Comparison of ENCODE assay signal across 18 cellular contexts in the genomic region with DNA sequence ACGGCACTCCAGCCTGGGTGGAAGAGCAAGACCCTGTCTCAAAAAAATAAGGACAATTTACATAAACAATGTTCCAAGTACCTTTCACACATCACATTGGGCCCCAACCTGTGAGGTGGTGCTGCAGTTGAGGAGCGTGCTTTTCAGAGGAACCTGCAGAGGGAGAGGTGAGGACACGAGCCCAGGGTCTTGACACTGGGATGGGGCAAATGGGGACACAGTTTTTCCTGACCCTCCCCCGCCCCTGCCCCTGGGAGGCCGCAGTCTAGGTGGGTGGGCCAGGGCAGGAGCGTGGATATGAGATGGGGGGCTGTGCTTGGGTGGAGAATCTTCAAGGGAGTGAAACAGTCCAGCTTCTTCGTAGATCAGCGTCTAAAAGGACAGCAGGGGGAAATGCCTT.
DNase-seq lines count a peak whose midpoint lies in the region; ATAC-seq and TF ChIP-seq lines count a peak whose summit lies in the region.
"Had no signal": no experiment of that assay in that cellular context is flagged by ENCODE, and none has a peak within 500 bp of the region (broad histone marks: within the 10 kb centered on the region; RNA-seq: fewer than 3 reads in every experiment).

No MANE protein-coding gene starts in this region.

- H3K27me3 ChIP-seq in BLaER1 (no peaks in the 10 kb centered on the region), endodermal cell (ENCODE audit: control insufficient read depth, insufficient read depth, low read length, poor library complexity, severe bottlenecking) (no peaks in the 10 kb centered on the region), vagina (no peaks in the 10 kb centered on the region)
- H3K27me3 ChIP-seq: BLaER1 treated with 17β-estradiol and CSF1 and Interleukin-3, amounts not matched to agents 10 nM and 100 nM had no signal

- no peaks in the 10 kb centered on the region for H3K9me3 Mint-ChIP-seq in endodermal cell
- no peaks in the 10 kb centered on the region for H3K9me3 Mint-ChIP-seq in nephron progenitor cell
- H3K9me3 Mint-ChIP-seq: CD8-positive, alpha-beta T cell had no signal

- H3K36me3 Mint-ChIP-seq in endodermal cell (ENCODE audit: low read depth) (no peaks in the 10 kb centered on the region), nephron progenitor cell (ENCODE audit: low read depth) (peaks cover 28% of the 10 kb centered on the region)

- peak overlapping the region; percentile 79 for H3K27ac ChIP-seq in BLaER1
- H3K27ac ChIP-seq in VCaP, result peak overlapping the region; percentile 95
- no peak overlapping the region for H3K27ac ChIP-seq in endodermal cell (ENCODE audit: low read depth, low read length)
- no peak overlapping the region for H3K27ac ChIP-seq in vagina
- H3K27ac ChIP-seq: 22Rv1, A549, HL-60 had no signal

- peak overlapping the region; percentile 90 for H3K4me2 ChIP-seq in BLaER1
- H3K4me2 ChIP-seq: A549 had no signal

- H3K4me3 ChIP-seq in BLaER1 (no peak overlapping the region), endodermal cell (ENCODE audit: low read length) (no peak overlapping the region), vagina (no peak overlapping the region)
- H3K4me3 ChIP-seq: A549; BLaER1 treated with 17β-estradiol and CSF1 and Interleukin-3, amounts not matched to agents 10 nM and 100 nM; GM12878 had no signal

- WGBS in endodermal cell (ENCODE audit: insufficient coverage in 1 of 2, insufficient read length in 1 of 2), 2 experiments, result 88 to 92% methylated on average over 2 to 7 of the region's 8 CpGs

- ATAC-seq in HG02678 (IDR thresholded peaks at IDR 0.05; ENCODE audit: unreplicated experiment), result no peak
- ATAC-seq: CD8-positive, alpha-beta T cell had no signal

- H3K27ac Mint-ChIP-seq in endodermal cell (no peak overlapping the region), nephron progenitor cell (peak overlapping the region; percentile 32)
- H3K27ac Mint-ChIP-seq: CD8-positive, alpha-beta T cell had no signal

- TF ChIP-seq CTCF in VCaP (conservative IDR thresholded peaks at IDR 0.05), result no peak
- TF ChIP-seq CTCF in endodermal cell (conservative IDR thresholded peaks at IDR 0.05), result no peak
- TF ChIP-seq CTCF in nephron progenitor cell (IDR thresholded peaks at IDR 0.05), result no peak
- TF ChIP-seq CTCF in vagina (IDR thresholded peaks at IDR 0.05), result no peak

- H3K9me3 ChIP-seq in BLaER1 (peaks cover 3% of the 10 kb centered on the region; the same call in 1 of the 2 replicates), endodermal cell (ENCODE audit: control insufficient read depth, low read length) (peaks cover 3% of the 10 kb centered on the region), vagina (no peaks in the 10 kb centered on the region)
- H3K9me3 ChIP-seq: A549 had no signal

- DNase-seq in endodermal cell, result peak; percentile 59
- DNase-seq in nephron progenitor cell, result no peak
- no peak for DNase-seq in vagina (ENCODE audit: extremely low spot score in 2 of 2)
- DNase-seq in Ammon's horn (ENCODE audit: low spot score), result no peak
- no peak for DNase-seq in NCI-H1694 treated with DMSO at 0.1 percent for 48 hours (lab: John Stamatoyannopoulos, UW)
- DNase-seq: AML-193; Calu3; CD8-positive, alpha-beta T cell; DMS79 treated with DMSO at 0.1 percent for 48 hours; GF-D8 had no signal

- H3K4me1 ChIP-seq in BLaER1 (peaks cover 93% of the 10 kb centered on the region), endodermal cell (ENCODE audit: control insufficient read depth, insufficient read depth, low read length) (no peaks in the 10 kb centered on the region), vagina (peaks cover 9% of the 10 kb centered on the region)
- H3K4me1 ChIP-seq: A549 had no signal

- H3K36me3 ChIP-seq in BLaER1 (peaks cover 16% of the 10 kb centered on the region), endodermal cell (ENCODE audit: control insufficient read depth, insufficient read depth, low read length) (no peaks in the 10 kb centered on the region), vagina (no peaks in the 10 kb centered on the region)

- H3K9ac ChIP-seq in BLaER1, result no peak overlapping the region
- no peak overlapping the region for H3K9ac ChIP-seq in endodermal cell (ENCODE audit: extremely low read depth, low read length, poor library complexity, severe bottlenecking)

- no peaks in the 10 kb centered on the region for H4K20me1 ChIP-seq in BLaER1

- no peak for TF ChIP-seq POLR2A in vagina (IDR thresholded peaks at IDR 0.05)

- intact Hi-C loops in vagina (cut with DNase I), result loop anchor here (5.0 to 10.0 kb wide), 2 partner anchors 246 to 1454 kb away; no protein-coding TSS in a partner anchor

- peaks cover 2% of the 10 kb centered on the region for H3K4me1 Mint-ChIP-seq in endodermal cell
- peaks cover 38% of the 10 kb centered on the region for H3K4me1 Mint-ChIP-seq in nephron progenitor cell

- H3K4me3 Mint-ChIP-seq in endodermal cell, result no peak overlapping the region
- no peak overlapping the region for H3K4me3 Mint-ChIP-seq in nephron progenitor cell
- H3K4me3 Mint-ChIP-seq: CD8-positive, alpha-beta T cell had no signal

- H3K27me3 Mint-ChIP-seq in endodermal cell (ENCODE audit: insufficient read depth), result no peaks in the 10 kb centered on the region
- peaks cover 7% of the 10 kb centered on the region for H3K27me3 Mint-ChIP-seq in nephron progenitor cell (ENCODE audit: low read depth, poor library complexity)

Comparison
In these comparisons a context has a peak if more than half of its experiments do, and no peak if none do; other contexts are left out.
1. H3K27ac ChIP-seq: peak in BLaER1 (single experiment) and VCaP (single experiment); none in endodermal cell (single experiment) and vagina (single experiment).